ENCODE assay signal across 12 cellular contexts in the genomic region with DNA sequence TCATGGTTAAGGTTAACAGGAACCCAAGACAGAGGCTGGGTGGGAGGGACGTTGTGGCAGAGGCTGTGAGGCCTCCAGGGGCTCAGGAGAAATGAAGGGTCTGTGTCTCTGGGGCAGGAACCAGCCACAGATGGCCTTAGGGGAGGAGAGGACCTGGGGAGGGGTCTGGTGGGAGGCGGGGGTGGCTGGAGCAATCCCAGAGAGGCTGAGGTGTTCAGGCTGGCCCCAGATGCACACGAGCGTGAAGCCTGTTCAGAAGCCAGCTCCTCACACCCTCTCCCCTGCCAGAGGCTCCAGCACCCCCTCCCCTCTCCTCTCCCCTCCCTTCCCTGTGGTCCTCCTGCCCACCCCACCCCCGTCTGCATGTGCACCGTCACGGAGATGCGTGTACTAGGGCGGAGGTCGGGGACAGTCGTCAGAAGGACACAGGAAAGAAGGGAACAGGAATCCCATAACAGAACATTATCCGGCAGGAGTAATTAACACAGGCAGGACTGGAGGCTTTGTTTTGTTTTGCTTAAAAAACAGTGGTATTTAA.
"Had no signal": no experiment of that assay in that cellular context is flagged by ENCODE, and none has a peak within 500 bp of the region (broad histone marks: within the 10 kb centered on the region; RNA-seq: fewer than 3 reads in every experiment).

No MANE protein-coding gene starts in this region.

- H2AFZ ChIP-seq: parathyroid adenoma had no signal

- H3K4me3 ChIP-seq: gastrocnemius medialis, left lung had no signal

- H3K27me3 Mint-ChIP-seq: activated CD4-positive, alpha-beta T cell treated with anti-CD3 and anti-CD28 coated beads, Interleukin-2, amount 10 ng/mL, durations not matched to agents 24 days and 14 days; activated T-helper 17 cell treated with anti-CD3 and anti-CD28 coated beads, Interleukin-2, amount 50 U/mL, for 72 hours; naive thymus-derived CD8-positive, alpha-beta T cell had no signal

- H3K79me2 ChIP-seq: parathyroid adenoma had no signal

- H3K4me1 Mint-ChIP-seq: activated CD4-positive, alpha-beta T cell treated with anti-CD3 and anti-CD28 coated beads, Interleukin-2, amount 10 ng/mL, durations not matched to agents 24 days and 14 days; activated T-helper 17 cell treated with anti-CD3 and anti-CD28 coated beads, Interleukin-2, amount 50 U/mL, for 72 hours had no signal

- H3K4me1 ChIP-seq: gastrocnemius medialis, left lung, parathyroid adenoma had no signal

- DNase-seq: activated CD4-positive, alpha-beta T cell treated with anti-CD3 and anti-CD28 coated beads, Interleukin-2, amount 10 ng/mL, durations not matched to agents 24 days and 14 days; activated CD4-positive, CD25-positive, alpha-beta regulatory T cell; activated CD8-positive, alpha-beta T cell treated with anti-CD3 and anti-CD28 coated beads, Interleukin-2, amount 10 ng/mL, durations not matched to agents 7 days and 5 days; activated naive CD4-positive, alpha-beta T cell treated with Interleukin-2 at 50 U/mL for 16 hours; anterior cingulate cortex; gastrocnemius medialis; left lung; naive thymus-derived CD8-positive, alpha-beta T cell had no signal

- H3K4me3 Mint-ChIP-seq: activated CD4-positive, alpha-beta T cell treated with anti-CD3 and anti-CD28 coated beads, Interleukin-2, amount 10 ng/mL, durations not matched to agents 24 days and 14 days; activated CD8-positive, alpha-beta T cell treated with anti-CD3 and anti-CD28 coated beads, Interleukin-2, amount 10 ng/mL, durations not matched to agents 7 days and 5 days; activated T-helper 17 cell treated with anti-CD3 and anti-CD28 coated beads, Interleukin-2, amount 50 U/mL, for 72 hours; T-helper 1 cell treated with Interleukin-12 subunit alpha and Interleukin-12 subunit beta and Interleukin-4 antibody, amounts not matched to agents 30 μg/mL and 1 μg/mL, for 36 hours had no signal

- H3K36me3 Mint-ChIP-seq: naive thymus-derived CD8-positive, alpha-beta T cell had no signal

- H3K9me3 Mint-ChIP-seq: activated CD4-positive, alpha-beta T cell treated with anti-CD3 and anti-CD28 coated beads, Interleukin-2, amount 10 ng/mL, durations not matched to agents 24 days and 14 days; activated T-helper 17 cell treated with anti-CD3 and anti-CD28 coated beads, Interleukin-2, amount 50 U/mL, for 72 hours; naive thymus-derived CD8-positive, alpha-beta T cell; T-helper 1 cell treated with Interleukin-12 subunit alpha and Interleukin-12 subunit beta and Interleukin-4 antibody, amounts not matched to agents 30 μg/mL and 1 μg/mL, for 36 hours had no signal

- H3K36me3 ChIP-seq: gastrocnemius medialis, left lung had no signal

- H3K9ac ChIP-seq: parathyroid adenoma had no signal

- ATAC-seq: activated CD8-positive, alpha-beta T cell treated with anti-CD3 and anti-CD28 coated beads, Interleukin-2, amount 10 ng/mL, durations not matched to agents 7 days and 5 days; activated T-helper 17 cell treated with anti-CD3 and anti-CD28 coated beads, Interleukin-2, amount 50 U/mL, for 72 hours; gastrocnemius medialis; left lung; naive thymus-derived CD8-positive, alpha-beta T cell had no signal

- H3K27me3 ChIP-seq: neutrophil had no signal

- H3K27ac ChIP-seq: gastrocnemius medialis, left lung, neutrophil, parathyroid adenoma had no signal

- H3K9me3 ChIP-seq: gastrocnemius medialis, left lung, neutrophil had no signal

- H3K27ac Mint-ChIP-seq: activated CD4-positive, alpha-beta T cell treated with anti-CD3 and anti-CD28 coated beads, Interleukin-2, amount 10 ng/mL, durations not matched to agents 24 days and 14 days; activated CD8-positive, alpha-beta T cell treated with anti-CD3 and anti-CD28 coated beads, Interleukin-2, amount 10 ng/mL, durations not matched to agents 7 days and 5 days; activated T-helper 17 cell treated with anti-CD3 and anti-CD28 coated beads, Interleukin-2, amount 50 U/mL, for 72 hours; T-helper 1 cell treated with Interleukin-12 subunit alpha and Interleukin-12 subunit beta and Interleukin-4 antibody, amounts not matched to agents 30 μg/mL and 1 μg/mL, for 36 hours had no signal
